17 cellular contexts compared by ENCODE assay signal in the genomic region with DNA sequence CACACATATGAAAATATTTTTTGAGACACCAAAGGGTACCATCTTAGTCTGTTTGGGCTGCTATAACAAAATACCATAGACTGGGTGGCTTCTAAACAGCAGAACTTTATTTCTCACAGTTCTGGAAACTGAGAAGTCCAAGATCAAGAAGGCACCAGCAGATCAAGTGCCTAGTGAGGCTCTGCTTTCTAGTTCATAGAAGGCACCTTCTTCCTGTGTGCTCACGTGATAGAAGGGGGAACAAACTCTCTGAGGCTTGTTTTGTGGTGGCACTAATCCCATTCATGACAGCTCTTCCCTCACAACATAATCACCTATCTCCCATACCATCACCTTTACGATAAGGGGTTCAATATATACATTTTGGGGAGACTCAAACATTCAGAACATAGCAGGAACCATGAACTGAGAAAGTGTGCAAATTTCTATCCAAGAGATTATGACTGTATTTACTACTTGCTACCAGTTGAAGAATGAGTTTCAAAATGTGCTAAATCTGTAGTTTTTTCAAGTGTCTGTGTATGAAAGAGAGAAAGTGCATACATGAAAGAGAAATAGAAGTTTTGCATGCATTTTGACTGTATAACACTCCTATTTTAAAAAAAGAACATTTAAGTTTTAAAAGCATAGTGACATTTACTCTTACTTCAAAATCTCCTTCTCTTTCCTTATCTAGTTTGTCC.
"Had no signal": no experiment of that assay in that cellular context is flagged by ENCODE, and none has a peak within 500 bp of the region (broad histone marks: within the 10 kb centered on the region; RNA-seq: fewer than 3 reads in every experiment).

No MANE protein-coding gene starts in this region.

- H3K27me3 ChIP-seq: adrenal gland, right atrium auricular region, upper lobe of right lung had no signal

- H3K9me3 Mint-ChIP-seq: nephron progenitor cell had no signal

- H3K36me3 Mint-ChIP-seq: activated naive CD8-positive, alpha-beta T cell had no signal

- H3K4me3 ChIP-seq: adrenal gland, pancreas, psoas muscle, right atrium auricular region, upper lobe of right lung had no signal

- H3K27ac Mint-ChIP-seq: activated naive CD8-positive, alpha-beta T cell had no signal

- H3K4me1 ChIP-seq: adrenal gland, foreskin keratinocyte, pancreas, psoas muscle, upper lobe of right lung had no signal

- DNase-seq: activated T-cell treated with anti-CD3 and anti-CD28 coated beads, Interleukin-2, amount 50 U/mL, for 1 hour; central memory CD4-positive, alpha-beta T cell; effector memory CD4-positive, alpha-beta T cell; foreskin keratinocyte; hippocampal formation; left ventricle myocardium superior; mammary epithelial cell; nephron progenitor cell; pancreas; stimulated activated CD4-positive, alpha-beta T cell treated with anti-CD3 and anti-CD28 coated beads, Interleukin-12 subunit alpha, Interleukin-12 subunit beta, amount 100 ng/mL, for 4 hours; stimulated activated CD4-positive, alpha-beta T cell treated with anti-CD3 and anti-CD28 coated beads, Interleukin-4, amount 100 ng/mL, for 4 hours; stimulated activated naive CD8-positive, alpha-beta T cell treated with anti-CD3 and anti-CD28 coated beads, Interleukin-15, Interleukin-2, amounts not matched to agents 100 U/mL and 50 U/mL, for 24 hours; upper lobe of right lung had no signal

- H3K36me3 ChIP-seq: adrenal gland, pancreas, right atrium auricular region, upper lobe of right lung had no signal

- H3K9me3 ChIP-seq: adrenal gland, pancreas, psoas muscle, right atrium auricular region, upper lobe of right lung had no signal

- H3K4me3 Mint-ChIP-seq: activated naive CD8-positive, alpha-beta T cell; nephron progenitor cell had no signal

- H3K27ac ChIP-seq: foreskin keratinocyte, psoas muscle, right atrium auricular region, upper lobe of right lung had no signal

- H3K4me1 Mint-ChIP-seq: nephron progenitor cell had no signal

- ATAC-seq: foreskin keratinocyte; psoas muscle; stimulated activated naive CD8-positive, alpha-beta T cell treated with anti-CD3 and anti-CD28 coated beads, Interleukin-15, Interleukin-2, amounts not matched to agents 100 U/mL and 50 U/mL, for 24 hours had no signal
